12 cellular contexts compared by ENCODE assay signal in genomic region chr12:4899361-4899760, GRCh38. TPM values are rescaled to one million over a fixed set of nuclear protein-coding genes. Genes with fewer than 3 reads are reported as not detected.
A peak's percentile ranks its signal among the peaks of the same experiment; 100 is the strongest.
DNase-seq lines count a peak whose midpoint lies in the region; ATAC-seq and TF ChIP-seq lines count a peak whose summit lies in the region.
"Had no signal": no experiment of that assay in that cellular context is flagged by ENCODE, and none has a peak within 500 bp of the region (broad histone marks: within the 10 kb centered on the region; RNA-seq: fewer than 3 reads in every experiment).

No MANE protein-coding gene starts in this region.

- no peak overlapping the region for H3K4me2 ChIP-seq in neural progenitor cell

- ATAC-seq in SK-N-SH treated with all-trans-retinoic acid at 6 μM for 48 hours (peak; percentile 87), HG03521 (IDR thresholded peaks at IDR 0.05; ENCODE audit: unreplicated experiment) (no peak)
- no peak for ATAC-seq in activated CD8-positive, alpha-beta T cell treated with anti-CD3 and anti-CD28 coated beads, Interleukin-2, amount 10 ng/mL, durations not matched to agents 7 days and 5 days
- ATAC-seq: activated naive CD4-positive, alpha-beta T cell treated with anti-CD3 and anti-CD28 coated beads, Interleukin-2, amount 50 U/mL, for 72 hours; left cardiac atrium had no signal

- H3K36me3 Mint-ChIP-seq in neural progenitor cell = no peaks in the 10 kb centered on the region
- no peaks in the 10 kb centered on the region for H3K36me3 Mint-ChIP-seq in activated CD8-positive, alpha-beta T cell treated with anti-CD3 and anti-CD28 coated beads, Interleukin-2, amount 10 ng/mL, durations not matched to agents 7 days and 5 days (ENCODE audit: low read depth)
- H3K36me3 Mint-ChIP-seq: activated naive CD4-positive, alpha-beta T cell treated with anti-CD3 and anti-CD28 coated beads, Interleukin-2, amount 50 U/mL, for 72 hours had no signal

- DNase-seq in NAMALWA (ENCODE audit: low spot score) (peak; percentile 23), neural progenitor cell (ENCODE audit: low spot score) (peak; percentile 14), NCI-H2029 (lab: John Stamatoyannopoulos, UW) (no peak)
- no peak for DNase-seq in activated CD8-positive, alpha-beta T cell treated with anti-CD3 and anti-CD28 coated beads, Interleukin-2, amount 10 ng/mL, durations not matched to agents 7 days and 5 days
- DNase-seq: left cardiac atrium; stimulated activated CD8-positive, alpha-beta memory T cell treated with anti-CD3 and anti-CD28 coated beads, Interleukin-4, amount 100 ng/mL, for 48 hours; T-helper 2 cell had no signal

- no peaks in the 10 kb centered on the region for H4K20me1 ChIP-seq in neural progenitor cell (ENCODE audit: low read depth)

- TF ChIP-seq CTCF in GM12873 (IDR thresholded peaks at IDR 0.05; ENCODE audit: insufficient read depth, low read depth, low read length, missing control alignments) = peak; percentile 46
- peak; percentile 45 for TF ChIP-seq CTCF in neural progenitor cell (IDR thresholded peaks at IDR 0.05)

- H3K9me3 Mint-ChIP-seq in neural progenitor cell = no peaks in the 10 kb centered on the region
- no peaks in the 10 kb centered on the region for H3K9me3 Mint-ChIP-seq in activated CD8-positive, alpha-beta T cell treated with anti-CD3 and anti-CD28 coated beads, Interleukin-2, amount 10 ng/mL, durations not matched to agents 7 days and 5 days (ENCODE audit: insufficient read depth)
- H3K9me3 Mint-ChIP-seq: activated naive CD4-positive, alpha-beta T cell treated with anti-CD3 and anti-CD28 coated beads, Interleukin-2, amount 50 U/mL, for 72 hours had no signal

- no peaks in the 10 kb centered on the region for H3F3A ChIP-seq in neural progenitor cell (ENCODE audit: low read depth)

- no peak overlapping the region for H3K27ac ChIP-seq in neural progenitor cell
- H3K27ac ChIP-seq: neutrophil had no signal

- peak overlapping the region; percentile 63 for H2AFZ ChIP-seq in neural progenitor cell (replicated peaks)

- no peak overlapping the region for H3K4me3 ChIP-seq in neural progenitor cell

- no peaks in the 10 kb centered on the region for H3K79me2 ChIP-seq in neural progenitor cell (ENCODE audit: low read depth)

- POLR2A ChIA-PET in activated CD8-positive, alpha-beta T cell treated with anti-CD3 and anti-CD28 coated beads, Interleukin-2, amount 10 ng/mL, durations not matched to agents 7 days and 5 days (lab: Charles Lee) = no interaction called here

- H3K4me1 Mint-ChIP-seq in neural progenitor cell = no peaks in the 10 kb centered on the region
- H3K4me1 Mint-ChIP-seq in activated CD8-positive, alpha-beta T cell treated with anti-CD3 and anti-CD28 coated beads, Interleukin-2, amount 10 ng/mL, durations not matched to agents 7 days and 5 days (ENCODE audit: low read depth) = no peaks in the 10 kb centered on the region

- no peaks in the 10 kb centered on the region for H3K27me3 Mint-ChIP-seq in neural progenitor cell (ENCODE audit: insufficient read depth, low read depth)
- H3K27me3 Mint-ChIP-seq in activated CD8-positive, alpha-beta T cell treated with anti-CD3 and anti-CD28 coated beads, Interleukin-2, amount 10 ng/mL, durations not matched to agents 7 days and 5 days (ENCODE audit: low read depth) = peaks cover 32% of the 10 kb centered on the region

- H3K27ac Mint-ChIP-seq in neural progenitor cell = no peak overlapping the region
- H3K27ac Mint-ChIP-seq in activated CD8-positive, alpha-beta T cell treated with anti-CD3 and anti-CD28 coated beads, Interleukin-2, amount 10 ng/mL, durations not matched to agents 7 days and 5 days = no peak overlapping the region
- H3K27ac Mint-ChIP-seq: activated naive CD4-positive, alpha-beta T cell treated with anti-CD3 and anti-CD28 coated beads, Interleukin-2, amount 50 U/mL, for 72 hours had no signal

- peaks cover 42% of the 10 kb centered on the region for H3K27me3 ChIP-seq in neural progenitor cell

- no peak overlapping the region for H3K9ac ChIP-seq in neural progenitor cell

- H3K4me3 Mint-ChIP-seq in neural progenitor cell = no peak overlapping the region
- H3K4me3 Mint-ChIP-seq in activated CD8-positive, alpha-beta T cell treated with anti-CD3 and anti-CD28 coated beads, Interleukin-2, amount 10 ng/mL, durations not matched to agents 7 days and 5 days = no peak overlapping the region

- no peaks in the 10 kb centered on the region for H3K9me3 ChIP-seq in neural progenitor cell (ENCODE audit: low read depth)
- H3K9me3 ChIP-seq: neutrophil had no signal

- CTCF ChIA-PET in activated CD8-positive, alpha-beta T cell treated with anti-CD3 and anti-CD28 coated beads, Interleukin-2, amount 10 ng/mL, durations not matched to agents 7 days and 5 days (lab: Charles Lee) = no interaction called here

- H3K4me1 ChIP-seq in neural progenitor cell = no peaks in the 10 kb centered on the region

- no peaks in the 10 kb centered on the region for H3K36me3 ChIP-seq in neural progenitor cell
- H3K36me3 ChIP-seq: neutrophil had no signal

TF ChIP-seq in SK-N-SH treated with all-trans-retinoic acid at 6 μM for 48 hours, 23 proteins besides CTCF, POLR2A, EP300 and RAD21 (continues in another document):
- TF ChIP-seq, protein P1, sequence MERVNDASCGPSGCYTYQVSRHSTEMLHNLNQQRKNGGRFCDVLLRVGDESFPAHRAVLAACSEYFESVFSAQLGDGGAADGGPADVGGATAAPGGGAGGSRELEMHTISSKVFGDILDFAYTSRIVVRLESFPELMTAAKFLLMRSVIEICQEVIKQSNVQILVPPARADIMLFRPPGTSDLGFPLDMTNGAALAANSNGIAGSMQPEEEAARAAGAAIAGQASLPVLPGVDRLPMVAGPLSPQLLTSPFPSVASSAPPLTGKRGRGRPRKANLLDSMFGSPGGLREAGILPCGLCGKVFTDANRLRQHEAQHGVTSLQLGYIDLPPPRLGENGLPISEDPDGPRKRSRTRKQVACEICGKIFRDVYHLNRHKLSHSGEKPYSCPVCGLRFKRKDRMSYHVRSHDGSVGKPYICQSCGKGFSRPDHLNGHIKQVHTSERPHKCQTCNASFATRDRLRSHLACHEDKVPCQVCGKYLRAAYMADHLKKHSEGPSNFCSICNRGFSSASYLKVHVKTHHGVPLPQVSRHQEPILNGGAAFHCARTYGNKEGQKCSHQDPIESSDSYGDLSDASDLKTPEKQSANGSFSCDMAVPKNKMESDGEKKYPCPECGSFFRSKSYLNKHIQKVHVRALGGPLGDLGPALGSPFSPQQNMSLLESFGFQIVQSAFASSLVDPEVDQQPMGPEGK (CRISPR knock-in tag; IDR thresholded peaks at IDR 0.05; ENCODE audit: borderline replicate concordance) = no peak
- TF ChIP-seq TCF4 (CRISPR knock-in tag; IDR thresholded peaks at IDR 0.05; ENCODE audit: borderline replicate concordance) (no peak), OSR1 (CRISPR knock-in tag; IDR thresholded peaks at IDR 0.05) (no peak), ZNF70 (CRISPR knock-in tag; IDR thresholded peaks at IDR 0.05) (no peak), CSDC2 (CRISPR knock-in tag; IDR thresholded peaks at IDR 0.05) (no peak), ZFP30 (CRISPR knock-in tag; IDR thresholded peaks at IDR 0.05) (no peak), ZFP3 (CRISPR knock-in tag; IDR thresholded peaks at IDR 0.05) (no peak), SNAI2 (CRISPR knock-in tag; IDR thresholded peaks at IDR 0.05) (no peak), BACH2 (CRISPR knock-in tag; IDR thresholded peaks at IDR 0.05; ENCODE audit: borderline replicate concordance) (no peak), ESRRG (CRISPR knock-in tag; IDR thresholded peaks at IDR 0.05) (no peak), ZNF8 (CRISPR knock-in tag; IDR thresholded peaks at IDR 0.05) (no peak), ZC3H10 (CRISPR knock-in tag; IDR thresholded peaks at IDR 0.05) (no peak), CREB5 (CRISPR knock-in tag; IDR thresholded peaks at IDR 0.05; ENCODE audit: low read depth) (no peak), GLIS3 (CRISPR knock-in tag; IDR thresholded peaks at IDR 0.05) (no peak)
- TF ChIP-seq, protein P2, sequence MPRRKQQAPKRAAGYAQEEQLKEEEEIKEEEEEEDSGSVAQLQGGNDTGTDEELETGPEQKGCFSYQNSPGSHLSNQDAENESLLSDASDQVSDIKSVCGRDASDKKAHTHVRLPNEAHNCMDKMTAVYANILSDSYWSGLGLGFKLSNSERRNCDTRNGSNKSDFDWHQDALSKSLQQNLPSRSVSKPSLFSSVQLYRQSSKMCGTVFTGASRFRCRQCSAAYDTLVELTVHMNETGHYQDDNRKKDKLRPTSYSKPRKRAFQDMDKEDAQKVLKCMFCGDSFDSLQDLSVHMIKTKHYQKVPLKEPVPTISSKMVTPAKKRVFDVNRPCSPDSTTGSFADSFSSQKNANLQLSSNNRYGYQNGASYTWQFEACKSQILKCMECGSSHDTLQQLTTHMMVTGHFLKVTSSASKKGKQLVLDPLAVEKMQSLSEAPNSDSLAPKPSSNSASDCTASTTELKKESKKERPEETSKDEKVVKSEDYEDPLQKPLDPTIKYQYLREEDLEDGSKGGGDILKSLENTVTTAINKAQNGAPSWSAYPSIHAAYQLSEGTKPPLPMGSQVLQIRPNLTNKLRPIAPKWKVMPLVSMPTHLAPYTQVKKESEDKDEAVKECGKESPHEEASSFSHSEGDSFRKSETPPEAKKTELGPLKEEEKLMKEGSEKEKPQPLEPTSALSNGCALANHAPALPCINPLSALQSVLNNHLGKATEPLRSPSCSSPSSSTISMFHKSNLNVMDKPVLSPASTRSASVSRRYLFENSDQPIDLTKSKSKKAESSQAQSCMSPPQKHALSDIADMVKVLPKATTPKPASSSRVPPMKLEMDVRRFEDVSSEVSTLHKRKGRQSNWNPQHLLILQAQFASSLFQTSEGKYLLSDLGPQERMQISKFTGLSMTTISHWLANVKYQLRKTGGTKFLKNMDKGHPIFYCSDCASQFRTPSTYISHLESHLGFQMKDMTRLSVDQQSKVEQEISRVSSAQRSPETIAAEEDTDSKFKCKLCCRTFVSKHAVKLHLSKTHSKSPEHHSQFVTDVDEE (CRISPR knock-in tag; IDR thresholded peaks at IDR 0.05) = no peak

RNA-seq across cellular contexts. Expression of gene KCNA1, which starts 10.3 kb away (rescaled TPM):
- 1.4 and 3.1 TPM in 2 replicates for total RNA-seq in neural progenitor cell (ENCODE audit: low replicate concordance)
- not detected for total RNA-seq in activated CD8-positive, alpha-beta T cell treated with anti-CD3 and anti-CD28 coated beads, Interleukin-2, amount 10 ng/mL, durations not matched to agents 7 days and 5 days
- total RNA-seq: left cardiac atrium had no signal

Comparison
In these comparisons a context has a peak if more than half of its experiments do, and no peak if none do; other contexts are left out.
1. DNase-seq: peak in NAMALWA (single experiment) and neural progenitor cell (single experiment); none in activated CD8-positive, alpha-beta T cell treated with anti-CD3 and anti-CD28 coated beads, Interleukin-2, amount 10 ng/mL, durations not matched to agents 7 days and 5 days (single experiment) and NCI-H2029 (single experiment).